14 cellular contexts compared by ENCODE assay signal in the genomic region with DNA sequence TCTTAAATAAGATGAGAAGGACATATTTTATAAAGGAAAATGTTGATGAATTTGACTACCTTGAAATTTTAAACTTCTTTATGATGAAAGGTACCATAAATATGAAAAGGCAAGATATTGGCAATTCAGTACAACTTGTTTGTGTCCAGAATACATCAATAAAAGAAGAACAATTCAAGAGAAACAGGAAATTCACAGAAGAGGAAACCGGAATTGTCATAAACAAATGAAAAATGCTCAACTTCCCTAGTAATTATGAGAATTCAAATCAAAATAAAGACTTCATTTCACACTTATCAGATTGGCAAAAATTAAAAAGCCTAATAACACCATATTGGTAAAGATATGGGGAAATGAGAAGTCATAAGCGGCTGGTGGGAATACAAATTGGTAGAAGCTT. TPM values are rescaled to one million over a fixed set of nuclear protein-coding genes. Genes with fewer than 3 reads are reported as not detected.
DNase-seq lines count a peak whose midpoint lies in the region; ATAC-seq, FAIRE-seq and TF ChIP-seq lines count a peak whose summit lies in the region.
"Had no signal": no experiment of that assay in that cellular context is flagged by ENCODE, and none has a peak within 500 bp of the region (broad histone marks: within the 10 kb centered on the region; RNA-seq: fewer than 3 reads in every experiment).

No MANE protein-coding gene starts in this region.

- H3K9me3 ChIP-seq in CD8-positive, alpha-beta T cell (ENCODE audit: low read length) = no peaks in the 10 kb centered on the region
- H3K9me3 ChIP-seq in MM.1S (replicated peaks; ENCODE audit: insufficient read depth, low read length) (no peaks in the 10 kb centered on the region), osteoblast (ENCODE audit: low read depth, low read length) (no peaks in the 10 kb centered on the region)

- POLR2A ChIA-PET in CD8-positive, alpha-beta T cell (lab: Charles Lee) = interaction anchor here (1.0 kb wide), 1 partner anchor 15 kb away, joined by 3 read pairs; no protein-coding TSS in a partner anchor

- H2AFZ ChIP-seq in MM.1S (ENCODE audit: low read length) (no peak overlapping the region), osteoblast (ENCODE audit: low read length) (no peak overlapping the region)

- H3K4me3 ChIP-seq in CD8-positive, alpha-beta T cell (ENCODE audit: low read depth, low read length) = no peak overlapping the region
- H3K4me3 ChIP-seq in MM.1S (ENCODE audit: low read length) = peak overlapping the region; percentile 51; the same call in 1 of the 2 replicates
- no peak overlapping the region for H3K4me3 ChIP-seq in osteoblast (ENCODE audit: insufficient read depth, low read length)

- H3K4me1 Mint-ChIP-seq in CD8-positive, alpha-beta T cell (ENCODE audit: low read depth) = peaks cover 14% of the 10 kb centered on the region
- H3K4me1 Mint-ChIP-seq in dendritic cell treated with granulocyte-macrophage colony-stimulating factor and Interleukin-4, amounts not matched to agents 40 ng/mL and 50 ng/mL, for 4 days (ENCODE audit: low read depth) = peaks cover 41% of the 10 kb centered on the region

- peak overlapping the region; percentile 19; the same call in 1 of the 2 replicates for H3K4me2 ChIP-seq in MM.1S (ENCODE audit: low read depth, low read length)
- H3K4me2 ChIP-seq in osteoblast (ENCODE audit: insufficient read depth, low read length) = peak overlapping the region; percentile 70

- no peak for FAIRE-seq in urothelium cell line (lab: Jason Lieb, UNC)
- FAIRE-seq: GM18507 had no signal

- no peaks in the 10 kb centered on the region for H3K79me2 ChIP-seq in MM.1S (ENCODE audit: low read length)
- no peaks in the 10 kb centered on the region for H3K79me2 ChIP-seq in osteoblast (ENCODE audit: insufficient read depth, low read length)

- no peak for DNase-seq in CD8-positive, alpha-beta T cell
- DNase-seq in MM.1S (no peak), osteoblast (ENCODE audit: insufficient read length, low spot score, missing footprints) (no peak), DMS53 treated with DMSO at 0.1 percent for 48 hours (lab: John Stamatoyannopoulos, UW; ENCODE audit: unreplicated experiment) (no peak), urothelium cell line (ENCODE audit: low spot score) (no peak)
- DNase-seq: activated effector memory CD4-positive, alpha-beta T cell treated with anti-CD3 and anti-CD28 coated beads, Interleukin-2, amount 50 U/mL, for 16 hours; foreskin fibroblast; left ventricle myocardium superior; NCI-H1417 treated with DMSO at 0.1 percent for 48 hours; T1000 had no signal

- H3K36me3 ChIP-seq in CD8-positive, alpha-beta T cell (ENCODE audit: insufficient read depth, low read length) = no peaks in the 10 kb centered on the region
- no peaks in the 10 kb centered on the region for H3K36me3 ChIP-seq in MM.1S (replicated peaks; ENCODE audit: insufficient read depth, low read length)
- H3K36me3 ChIP-seq in osteoblast (ENCODE audit: insufficient read depth, low read length) = no peaks in the 10 kb centered on the region

- peak overlapping the region; percentile 71 for H3K4me3 Mint-ChIP-seq in CD8-positive, alpha-beta T cell
- H3K4me3 Mint-ChIP-seq in dendritic cell treated with granulocyte-macrophage colony-stimulating factor and Interleukin-4, amounts not matched to agents 40 ng/mL and 50 ng/mL, for 4 days = peak overlapping the region; percentile 64

- H3K27ac Mint-ChIP-seq in CD8-positive, alpha-beta T cell = peak overlapping the region; percentile 69
- H3K27ac Mint-ChIP-seq in dendritic cell treated with granulocyte-macrophage colony-stimulating factor and Interleukin-4, amounts not matched to agents 40 ng/mL and 50 ng/mL, for 4 days = peak overlapping the region; percentile 80

- no peaks in the 10 kb centered on the region for H3K27me3 ChIP-seq in CD8-positive, alpha-beta T cell (ENCODE audit: insufficient read depth, low read length)
- H3K27me3 ChIP-seq in MM.1S (replicated peaks; ENCODE audit: insufficient read depth, low read length) = no peaks in the 10 kb centered on the region; the same call in 1 of the 2 replicates
- H3K27me3 ChIP-seq in osteoblast (ENCODE audit: insufficient read depth, low read length) = no peaks in the 10 kb centered on the region

- no peak for ATAC-seq in CD8-positive, alpha-beta T cell
- ATAC-seq in HG02840 (IDR thresholded peaks at IDR 0.05; ENCODE audit: low FRiP score, unreplicated experiment) = no peak
- no peak for ATAC-seq in activated CD4-positive, CD25-positive, alpha-beta regulatory T cell treated with anti-CD3 and anti-CD28 coated beads, Interleukin-2, amount 50 U/mL, for 24 hours

- no peaks in the 10 kb centered on the region for H3K9me3 Mint-ChIP-seq in CD8-positive, alpha-beta T cell
- no peaks in the 10 kb centered on the region for H3K9me3 Mint-ChIP-seq in dendritic cell treated with granulocyte-macrophage colony-stimulating factor and Interleukin-4, amounts not matched to agents 40 ng/mL and 50 ng/mL, for 4 days

- no peak overlapping the region for H3K27ac ChIP-seq in CD8-positive, alpha-beta T cell (ENCODE audit: low read depth, low read length)
- no peak overlapping the region for H3K27ac ChIP-seq in MM.1S (ENCODE audit: low read length)
- H3K27ac ChIP-seq in osteoblast (ENCODE audit: low read depth, low read length) = no peak overlapping the region

- H4K20me1 ChIP-seq in MM.1S (ENCODE audit: insufficient read depth, low read length) (no peaks in the 10 kb centered on the region), osteoblast (ENCODE audit: insufficient read depth, low read length) (no peaks in the 10 kb centered on the region)

- CTCF ChIA-PET in CD8-positive, alpha-beta T cell (lab: Charles Lee) = no interaction called here

- no peaks in the 10 kb centered on the region for H3K9me2 ChIP-seq in MM.1S (replicated peaks; ENCODE audit: insufficient read depth, low read length)

- peaks cover 3% of the 10 kb centered on the region for H3K27me3 Mint-ChIP-seq in CD8-positive, alpha-beta T cell (ENCODE audit: low read depth)
- no peaks in the 10 kb centered on the region for H3K27me3 Mint-ChIP-seq in dendritic cell treated with granulocyte-macrophage colony-stimulating factor and Interleukin-4, amounts not matched to agents 40 ng/mL and 50 ng/mL, for 4 days

- H3K9ac ChIP-seq in MM.1S (ENCODE audit: low read length) = no peak overlapping the region

- peaks cover 6% of the 10 kb centered on the region; the same call in 1 of the 2 replicates for H3F3A ChIP-seq in MM.1S (ENCODE audit: insufficient read depth, low read length)

- no peaks in the 10 kb centered on the region for H3K36me3 Mint-ChIP-seq in CD8-positive, alpha-beta T cell
- no peaks in the 10 kb centered on the region for H3K36me3 Mint-ChIP-seq in dendritic cell treated with granulocyte-macrophage colony-stimulating factor and Interleukin-4, amounts not matched to agents 40 ng/mL and 50 ng/mL, for 4 days (ENCODE audit: low read depth)

- no peak for TF ChIP-seq CTCF in CD8-positive, alpha-beta T cell (IDR thresholded peaks at IDR 0.05)
- TF ChIP-seq CTCF in MM.1S (IDR thresholded peaks at IDR 0.05; ENCODE audit: low read length) (no peak), osteoblast (IDR thresholded peaks at IDR 0.05; ENCODE audit: extremely low read depth, low read depth, low read length) (no peak)

- H3K4me1 ChIP-seq in CD8-positive, alpha-beta T cell (ENCODE audit: insufficient read depth, low read length) = peaks cover 12% of the 10 kb centered on the region
- H3K4me1 ChIP-seq in MM.1S (ENCODE audit: low read length) (no peaks in the 10 kb centered on the region; the same call in 1 of the 2 replicates), osteoblast (ENCODE audit: insufficient read depth, low read length) (peaks cover 5% of the 10 kb centered on the region)

- intact Hi-C loops in CD8-positive, alpha-beta T cell (cut with DNase I, micrococcal nuclease) = no loop called here
- intact Hi-C loops in dendritic cell treated with granulocyte-macrophage colony-stimulating factor and Interleukin-4, amounts not matched to agents 40 ng/mL and 50 ng/mL, for 4 days (cut with micrococcal nuclease) = loop anchor here (2.0 kb wide), 2 partner anchors 15 to 103 kb away; no protein-coding TSS in a partner anchor

RNA-seq across cellular contexts. Expression of a gene that starts 54.3 kb away (rescaled TPM):
- 10 to 100 TPM; 89.0 to 91.1 TPM for total RNA-seq in CD8-positive, alpha-beta T cell
- 158 and 177 TPM in 2 replicates for total RNA-seq in osteoblast
